8 cellular contexts compared by ENCODE assay signal in genomic region chr10:27099916-27100799, GRCh38. TPM values are rescaled to one million over a fixed set of nuclear protein-coding genes. Genes with fewer than 3 reads are reported as not detected.
DNase-seq lines count a peak whose midpoint lies in the region; ATAC-seq and TF ChIP-seq lines count a peak whose summit lies in the region.

Gene ANKRD26 (minus strand): TSS chr10:27100494. CDS start chr10:27100326, 168 bp downstream.

- H3K27ac ChIP-seq in angular gyrus (ENCODE audit: low read depth, low read length) (peak within 1 kb of the TSS; percentile 90), right atrium auricular region (peak within 1 kb of the TSS; percentile 74 to 95), prostate gland (peak within 1 kb of the TSS; percentile 86), urinary bladder (ENCODE audit: low read depth) (peak within 1 kb of the TSS; percentile 88)

- peak; percentile 89 for TF ChIP-seq POLR2A in GM15510 (IDR thresholded peaks at IDR 0.05; ENCODE audit: borderline replicate concordance, extremely low read depth, insufficient read length)
- peak; percentile 69 for TF ChIP-seq POLR2A in prostate gland (IDR thresholded peaks at IDR 0.05)

- peak within 1 kb of the TSS; percentile 89 for H3K27ac Mint-ChIP-seq in T-helper 1 cell treated with Interleukin-12 subunit alpha and Interleukin-12 subunit beta and Interleukin-4 antibody, amounts not matched to agents 30 μg/mL and 1 μg/mL, for 36 hours

- H3K27me3 ChIP-seq in right atrium auricular region (no peaks in the 10 kb centered on the region), prostate gland (replicated peaks; ENCODE audit: insufficient read depth) (no peaks in the 10 kb centered on the region)

- intact Hi-C loops in prostate gland (cut with DNase I) = loop anchor here (10.0 kb wide), 1 partner anchor 55 kb away; the partner anchor contains the start of genes MASTL and YME1L1

- H3K27me3 Mint-ChIP-seq in T-helper 1 cell treated with Interleukin-12 subunit alpha and Interleukin-12 subunit beta and Interleukin-4 antibody, amounts not matched to agents 30 μg/mL and 1 μg/mL, for 36 hours (ENCODE audit: low read depth) = peaks cover 4% of the 10 kb centered on the region

- no peaks in the 10 kb centered on the region for H3K9me3 Mint-ChIP-seq in T-helper 1 cell treated with Interleukin-12 subunit alpha and Interleukin-12 subunit beta and Interleukin-4 antibody, amounts not matched to agents 30 μg/mL and 1 μg/mL, for 36 hours

- peak within 1 kb of the TSS; percentile 85 for H3K4me3 Mint-ChIP-seq in T-helper 1 cell treated with Interleukin-12 subunit alpha and Interleukin-12 subunit beta and Interleukin-4 antibody, amounts not matched to agents 30 μg/mL and 1 μg/mL, for 36 hours

- H3K36me3 Mint-ChIP-seq in T-helper 1 cell treated with Interleukin-12 subunit alpha and Interleukin-12 subunit beta and Interleukin-4 antibody, amounts not matched to agents 30 μg/mL and 1 μg/mL, for 36 hours (ENCODE audit: low read depth) = peaks cover 15% of the 10 kb centered on the region

- TF ChIP-seq CTCF in right atrium auricular region (IDR thresholded peaks at IDR 0.05) (peak in 1 of 2 donors; percentile 27), prostate gland (IDR thresholded peaks at IDR 0.05) (peak in 1 of 4 experiments; percentile 24)

- H3K4me1 Mint-ChIP-seq in T-helper 1 cell treated with Interleukin-12 subunit alpha and Interleukin-12 subunit beta and Interleukin-4 antibody, amounts not matched to agents 30 μg/mL and 1 μg/mL, for 36 hours (ENCODE audit: low read depth) = peaks cover 41% of the 10 kb centered on the region

- H3K9me3 ChIP-seq in right atrium auricular region = no peaks in the 10 kb centered on the region
- H3K9me3 ChIP-seq in prostate gland = no peaks in the 10 kb centered on the region

- WGBS in prostate gland = under 1% methylated on average over 65 of the region's 65 CpGs
- WGBS in urinary bladder = under 1% methylated on average over 65 of the region's 65 CpGs

- H3K36me3 ChIP-seq in right atrium auricular region = no peaks in the 10 kb centered on the region
- H3K36me3 ChIP-seq in prostate gland = no peaks in the 10 kb centered on the region
- H3K36me3 ChIP-seq in urinary bladder (ENCODE audit: insufficient read depth) = no peaks in the 10 kb centered on the region

- H3K4me1 ChIP-seq in right atrium auricular region (peaks cover 0 to 18% of the 10 kb centered on the region in 2 donors), prostate gland (replicated peaks) (no peaks in the 10 kb centered on the region), urinary bladder (ENCODE audit: insufficient read depth) (no peaks in the 10 kb centered on the region)

- DNase-seq in NCI-H1694 (lab: John Stamatoyannopoulos, UW) (peak; percentile 93), right atrium auricular region (ENCODE audit: low spot score) (peak; percentile 98), prostate gland (ENCODE audit: low spot score) (peak; percentile 96)

- H3K4me3 ChIP-seq in right atrium auricular region (peak within 1 kb of the TSS; percentile 61 to 81), prostate gland (peak within 1 kb of the TSS; percentile 58 to 78), urinary bladder (ENCODE audit: low read depth, low read length) (peak within 1 kb of the TSS; percentile 60)

- ATAC-seq in HG02884 (IDR thresholded peaks at IDR 0.05; ENCODE audit: unreplicated experiment) = peak; percentile 75

RNA-seq across cellular contexts. Expression of gene ANKRD26, which starts in this region (rescaled TPM):
- total RNA-seq in right atrium auricular region (10 to 100 TPM in 1 of 2 donors, 1 to 10 TPM in 1; 3.9 to 11.0 TPM), prostate gland (10 to 100 TPM in 1 of 2 donors, 1 to 10 TPM in 1; 5.7 to 10.5 TPM), urinary bladder (30.3 TPM)
- polyA plus RNA-seq in urinary bladder = 2.5 TPM

Comparison
In these comparisons a context has a peak if more than half of its experiments do, and no peak if none do; other contexts are left out.
1. Peak in every context shown above with its lines: DNase-seq, ATAC-seq, H3K4me3 ChIP-seq and H3K27ac ChIP-seq.